15 cellular contexts compared by ENCODE assay signal in genomic region chr4:30770049-30770549, GRCh38. TPM values are rescaled to one million over a fixed set of nuclear protein-coding genes. Genes with fewer than 3 reads are reported as not detected.
DNase-seq lines count a peak whose midpoint lies in the region; ATAC-seq and TF ChIP-seq lines count a peak whose summit lies in the region.
"Had no signal": no experiment of that assay in that cellular context is flagged by ENCODE, and none has a peak within 500 bp of the region (broad histone marks: within the 10 kb centered on the region; RNA-seq: fewer than 3 reads in every experiment).

No MANE protein-coding gene starts in this region.

- TF ChIP-seq CTCF in fibroblast of the aortic adventitia (IDR thresholded peaks at IDR 0.05; ENCODE audit: insufficient read depth, low read length) (no peak), smooth muscle cell (IDR thresholded peaks at IDR 0.05; ENCODE audit: borderline replicate concordance, insufficient read depth, poor library complexity, severe bottlenecking) (no peak), mucosa of descending colon (IDR thresholded peaks at IDR 0.05) (no peak)

- H4K20me1 ChIP-seq in smooth muscle cell (ENCODE audit: low read depth) = no peaks in the 10 kb centered on the region

- peak overlapping the region; percentile 26 for H3K9ac ChIP-seq in smooth muscle cell (ENCODE audit: low read depth)

- H3K9me3 ChIP-seq in smooth muscle cell (replicated peaks; ENCODE audit: low read depth) (no peaks in the 10 kb centered on the region), mucosa of descending colon (no peaks in the 10 kb centered on the region)
- H3K9me3 ChIP-seq: upper lobe of right lung had no signal

- no peaks in the 10 kb centered on the region for H3K36me3 ChIP-seq in smooth muscle cell (ENCODE audit: low read depth)
- no peaks in the 10 kb centered on the region for H3K36me3 ChIP-seq in mucosa of descending colon (ENCODE audit: low read depth)
- H3K36me3 ChIP-seq: upper lobe of right lung had no signal

- peak; percentile 33 for DNase-seq in NCI-H2196 (lab: John Stamatoyannopoulos, UW; ENCODE audit: unreplicated experiment)
- DNase-seq in NCI-H2196 treated with DMSO at 0.1 percent for 48 hours (lab: John Stamatoyannopoulos, UW; ENCODE audit: unreplicated experiment) = no peak
- DNase-seq in SK-MEL-5 (ENCODE audit: low read depth, low spot score) = peak; percentile 16
- peak; percentile 79 for DNase-seq in fibroblast of the aortic adventitia (ENCODE audit: low read depth)
- DNase-seq in smooth muscle cell (lab: John Stamatoyannopoulos, UW; ENCODE audit: unreplicated experiment) = no peak
- no peak for DNase-seq in NCI-H748 treated with DMSO at 0.1 percent for 48 hours (lab: John Stamatoyannopoulos, UW)
- no peak for DNase-seq in mucosa of descending colon
- DNase-seq: activated B cell treated with CpG ODN at 0.5 μM for 24 hours; amygdala; effector memory CD4-positive, alpha-beta T cell; hypothalamus; NCI-H1105; NCI-H82; upper lobe of right lung had no signal

- no peak for ATAC-seq in GM18861 (IDR thresholded peaks at IDR 0.05; ENCODE audit: unreplicated experiment)
- ATAC-seq in mucosa of descending colon = no peak
- ATAC-seq: upper lobe of right lung had no signal

- WGBS in smooth muscle cell (ENCODE audit: low lambda C conversion rate) = 81% methylated on average over 2 of the region's 2 CpGs

- intact Hi-C loops in mucosa of descending colon (cut with DNase I, micrococcal nuclease) = no loop called here

- H3K79me2 ChIP-seq in smooth muscle cell (ENCODE audit: low read depth) = no peaks in the 10 kb centered on the region

- H3K4me3 ChIP-seq in fibroblast of the aortic adventitia (ENCODE audit: low read depth, low read length) (no peak overlapping the region), smooth muscle cell (no peak overlapping the region), mucosa of descending colon (no peak overlapping the region)
- H3K4me3 ChIP-seq: upper lobe of right lung had no signal

- H3F3A ChIP-seq in smooth muscle cell (ENCODE audit: low read depth) = no peaks in the 10 kb centered on the region

- H3K27ac ChIP-seq in smooth muscle cell (ENCODE audit: low read depth) = peak overlapping the region; percentile 61
- H3K27ac ChIP-seq: upper lobe of right lung had no signal

- no peaks in the 10 kb centered on the region for H3K27me3 ChIP-seq in smooth muscle cell (ENCODE audit: low read depth)
- H3K27me3 ChIP-seq: upper lobe of right lung had no signal

- H3K4me2 ChIP-seq in smooth muscle cell = no peak overlapping the region

- in situ Hi-C loops in SK-MEL-5 (cut with HindIII; ENCODE audit: low pct_unique_long_range_greater_than_20kb, low sequenced_read_pairs) = no loop called here

- H3K4me1 ChIP-seq in smooth muscle cell (ENCODE audit: low read depth) = peaks cover 12% of the 10 kb centered on the region
- no peaks in the 10 kb centered on the region for H3K4me1 ChIP-seq in mucosa of descending colon (ENCODE audit: low read depth)
- H3K4me1 ChIP-seq: upper lobe of right lung had no signal

- H2AFZ ChIP-seq in smooth muscle cell (ENCODE audit: low read depth) = no peak overlapping the region

RNA-seq across cellular contexts. Expression of gene PCDH7, which starts 49.9 kb away (rescaled TPM):
- total RNA-seq in SK-MEL-5 (2014; rRNA removed; shearing (Covaris generic)) = 36.8 and 40.5 TPM in 2 replicates
- polyA plus RNA-seq in SK-MEL-5 (2015; cell fraction: cytosol; rRNA removed) = 53.0 and 70.2 TPM in 2 replicates
- 29.9 and 37.7 TPM in 2 replicates for polyA plus RNA-seq in SK-MEL-5 (2015; cell fraction: nucleus; rRNA removed)
- total RNA-seq in fibroblast of the aortic adventitia (ENCODE audit: low replicate concordance) (63.0 and 172 TPM in 2 replicates), smooth muscle cell (35.5 and 35.7 TPM in 2 replicates), mucosa of descending colon (100 to 1,000 TPM in 1 of 3 donors, 10 to 100 TPM in 1, 1 to 10 TPM in 1; 4.5 to 104 (median 10.6) TPM)
- polyA plus RNA-seq in smooth muscle cell = 12.3 and 25.5 TPM in 2 replicates
- total RNA-seq: activated B cell treated with CpG ODN at 0.5 μM for 24 hours had no signal

Comparison
In these comparisons a context has a peak if more than half of its experiments do, and no peak if none do; other contexts are left out.
1. DNase-seq: peak in NCI-H2196 (single experiment), SK-MEL-5 (single experiment) and fibroblast of the aortic adventitia (single experiment); none in NCI-H2196 treated with DMSO at 0.1 percent for 48 hours (single experiment), smooth muscle cell (single experiment), NCI-H748 treated with DMSO at 0.1 percent for 48 hours (single experiment) and mucosa of descending colon (0 of 3).